In the genomic region with DNA sequence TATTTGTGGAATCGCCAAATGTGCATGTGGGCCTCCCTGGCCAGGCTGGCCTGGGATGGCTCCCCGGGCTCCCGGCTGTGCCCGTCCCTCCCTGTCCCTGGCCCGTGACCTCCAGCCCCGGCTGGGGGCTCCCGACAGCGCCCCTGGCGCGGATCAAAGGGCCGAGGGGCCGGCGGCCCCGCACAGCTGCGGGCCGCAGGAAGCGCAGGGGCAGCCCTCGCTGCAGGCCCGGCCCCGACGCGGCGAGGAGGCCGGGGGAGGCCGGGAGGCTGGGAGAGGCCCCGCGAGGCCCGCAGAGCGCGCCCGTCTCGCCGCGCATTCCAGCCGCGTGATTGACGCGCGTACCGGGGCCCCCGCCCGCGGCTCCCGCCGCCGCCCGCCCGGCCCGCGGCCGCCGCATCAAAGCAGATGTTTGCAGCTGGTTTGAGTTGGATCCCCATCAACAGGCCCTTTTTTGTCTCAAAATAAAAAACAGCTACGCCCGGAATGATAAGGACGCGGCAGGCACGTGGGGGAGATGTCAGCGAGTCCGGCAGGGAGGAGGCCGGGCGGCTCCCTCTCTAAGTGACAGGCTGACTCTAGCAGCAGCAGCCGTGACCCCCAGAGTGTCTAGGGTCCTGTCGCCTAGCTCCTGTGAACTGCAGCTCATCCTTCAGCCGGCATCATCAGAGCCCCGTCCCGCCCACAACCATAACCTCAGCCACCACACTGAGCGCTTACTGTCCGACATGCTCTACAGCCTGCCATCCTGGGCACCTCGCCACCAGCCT, we compare ENCODE assay signal across 12 cellular contexts.
DNase-seq lines count a peak whose midpoint lies in the region; ATAC-seq and TF ChIP-seq lines count a peak whose summit lies in the region.
"Had no signal": no experiment of that assay in that cellular context is flagged by ENCODE, and none has a peak within 500 bp of the region (broad histone marks: within the 10 kb centered on the region; RNA-seq: fewer than 3 reads in every experiment).

No MANE protein-coding gene starts in this region.

- peaks cover 80% of the 10 kb centered on the region for H3K27me3 Mint-ChIP-seq in GM23338 (ENCODE audit: insufficient read depth, low read depth, poor library complexity)
- peaks cover 76% of the 10 kb centered on the region for H3K27me3 Mint-ChIP-seq in activated naive CD8-positive, alpha-beta T cell treated with anti-CD3 and anti-CD28 coated beads, Interleukin-2, amount 10 ng/mL, durations not matched to agents 7 days and 5 days

- TF ChIP-seq CTCF in GM23338 (conservative IDR thresholded peaks at IDR 0.05; ENCODE audit: low read depth in 2 of 2), result no peak
- no peak for TF ChIP-seq CTCF in GM13976 (IDR thresholded peaks at IDR 0.05; ENCODE audit: borderline replicate concordance, control extremely low read depth, extremely low read depth, insufficient read depth, missing control alignments)

- 0 out of 2 replicates have a peak, but pooled peaks cover 3% of the 10 kb centered on the region for H3F3A ChIP-seq in GM23338 (replicated peaks; ENCODE audit: low read depth)

- no peaks in the 10 kb centered on the region for H3K9me2 ChIP-seq in GM23338 (ENCODE audit: insufficient read depth)

- no peaks in the 10 kb centered on the region for H3K9me3 Mint-ChIP-seq in GM23338
- H3K9me3 Mint-ChIP-seq in activated naive CD8-positive, alpha-beta T cell treated with anti-CD3 and anti-CD28 coated beads, Interleukin-2, amount 10 ng/mL, durations not matched to agents 7 days and 5 days, result no peaks in the 10 kb centered on the region
- H3K9me3 Mint-ChIP-seq: activated B cell treated with CpG ODN at 0.5 μM for 24 hours had no signal

- H3K36me3 ChIP-seq in GM23338 (ENCODE audit: insufficient read depth), result no peaks in the 10 kb centered on the region

- H3K79me2 ChIP-seq in GM23338 (replicated peaks; ENCODE audit: insufficient read depth), result no peaks in the 10 kb centered on the region

- peak overlapping the region; percentile 34; the same call in 2 of the 3 replicates for H3K4me3 Mint-ChIP-seq in GM23338
- H3K4me3 Mint-ChIP-seq in activated naive CD8-positive, alpha-beta T cell treated with anti-CD3 and anti-CD28 coated beads, Interleukin-2, amount 10 ng/mL, durations not matched to agents 7 days and 5 days, result peak overlapping the region; percentile 3

- H4K20me1 ChIP-seq in GM23338 (replicated peaks; ENCODE audit: insufficient read depth), result no peaks in the 10 kb centered on the region; the same call in 1 of the 2 replicates

- H2AFZ ChIP-seq in GM23338, result no peak overlapping the region; the same call in 1 of the 2 replicates

- H3K4me2 ChIP-seq in GM23338, result peak overlapping the region; percentile 77

- peak; percentile 33 for ATAC-seq in GM23338
- ATAC-seq in activated naive CD8-positive, alpha-beta T cell treated with anti-CD3 and anti-CD28 coated beads, Interleukin-2, amount 10 ng/mL, durations not matched to agents 7 days and 5 days (ENCODE audit: low read depth), result no peak
- ATAC-seq in left ventricle myocardium superior, result peak; percentile 65
- ATAC-seq: sciatic nerve had no signal

- POLR2A ChIA-PET in activated naive CD8-positive, alpha-beta T cell treated with anti-CD3 and anti-CD28 coated beads, Interleukin-2, amount 10 ng/mL, durations not matched to agents 7 days and 5 days (lab: Charles Lee), result no interaction called here

- in situ Hi-C loops in GM13976 (cut with MboI; ENCODE audit: low sequenced_read_pairs, unreplicated experiment), result no loop called here

- H3K27ac Mint-ChIP-seq in GM23338, result no peak overlapping the region
- no peak overlapping the region for H3K27ac Mint-ChIP-seq in activated naive CD8-positive, alpha-beta T cell treated with anti-CD3 and anti-CD28 coated beads, Interleukin-2, amount 10 ng/mL, durations not matched to agents 7 days and 5 days
- H3K27ac Mint-ChIP-seq: activated B cell treated with CpG ODN at 0.5 μM for 24 hours had no signal

- peaks cover 14% of the 10 kb centered on the region for H3K4me1 ChIP-seq in GM23338 (ENCODE audit: insufficient read depth)

- H3K4me3 ChIP-seq in GM23338, result peak overlapping the region; percentile 50

- no peaks in the 10 kb centered on the region; the same call in 2 of the 3 replicates for H3K36me3 Mint-ChIP-seq in GM23338 (ENCODE audit: low read depth)
- H3K36me3 Mint-ChIP-seq in activated naive CD8-positive, alpha-beta T cell treated with anti-CD3 and anti-CD28 coated beads, Interleukin-2, amount 10 ng/mL, durations not matched to agents 7 days and 5 days, result no peaks in the 10 kb centered on the region

- H3K4me1 Mint-ChIP-seq in GM23338, result peaks cover 26% of the 10 kb centered on the region
- H3K4me1 Mint-ChIP-seq in activated naive CD8-positive, alpha-beta T cell treated with anti-CD3 and anti-CD28 coated beads, Interleukin-2, amount 10 ng/mL, durations not matched to agents 7 days and 5 days, result peaks cover 2% of the 10 kb centered on the region

- intact Hi-C loops in left ventricle myocardium superior (cut with micrococcal nuclease), result no loop called here

- no peak overlapping the region for H3K27ac ChIP-seq in GM23338 (ENCODE audit: low read depth)

- peaks cover 88% of the 10 kb centered on the region for H3K27me3 ChIP-seq in GM23338 (ENCODE audit: insufficient read depth)

- DNase-seq in GM23338 (ENCODE audit: low spot score) (peak; percentile 40), left ventricle myocardium superior (peak; percentile 72), retina (peak; percentile 50), NCI-H2081 treated with DMSO at 0.1 percent for 48 hours (lab: John Stamatoyannopoulos, UW) (no peak), NCI-H82 (lab: John Stamatoyannopoulos, UW) (no peak), GM13976 (ENCODE audit: low spot score) (no peak)
- DNase-seq in activated naive CD8-positive, alpha-beta T cell treated with anti-CD3 and anti-CD28 coated beads, Interleukin-2, amount 10 ng/mL, durations not matched to agents 7 days and 5 days, result no peak
- no peak for DNase-seq in activated T-cell treated with anti-CD3 and anti-CD28 coated beads, Interleukin-2, amount 50 U/mL, for 1 hour
- DNase-seq: activated B cell treated with CpG ODN at 0.5 μM for 24 hours, islet precursor cell, SW 1271 had no signal

TF ChIP-seq in GM23338, 12 proteins besides CTCF, POLR2A, EP300 and RAD21:
- TF ChIP-seq, protein P1, sequence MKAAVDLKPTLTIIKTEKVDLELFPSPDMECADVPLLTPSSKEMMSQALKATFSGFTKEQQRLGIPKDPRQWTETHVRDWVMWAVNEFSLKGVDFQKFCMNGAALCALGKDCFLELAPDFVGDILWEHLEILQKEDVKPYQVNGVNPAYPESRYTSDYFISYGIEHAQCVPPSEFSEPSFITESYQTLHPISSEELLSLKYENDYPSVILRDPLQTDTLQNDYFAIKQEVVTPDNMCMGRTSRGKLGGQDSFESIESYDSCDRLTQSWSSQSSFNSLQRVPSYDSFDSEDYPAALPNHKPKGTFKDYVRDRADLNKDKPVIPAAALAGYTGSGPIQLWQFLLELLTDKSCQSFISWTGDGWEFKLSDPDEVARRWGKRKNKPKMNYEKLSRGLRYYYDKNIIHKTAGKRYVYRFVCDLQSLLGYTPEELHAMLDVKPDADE (IDR thresholded peaks at IDR 0.05), result no peak
- TF ChIP-seq NANOG (IDR thresholded peaks at IDR 0.05; ENCODE audit: borderline replicate concordance), result no peak
- TF ChIP-seq EZH2 (IDR thresholded peaks at IDR 0.05; ENCODE audit: low read depth, unreplicated experiment), result peak; percentile 63
- TF ChIP-seq EZH2phosphoT487 (IDR thresholded peaks at IDR 0.05; ENCODE audit: unreplicated experiment), result no peak
- TF ChIP-seq, protein P2, sequence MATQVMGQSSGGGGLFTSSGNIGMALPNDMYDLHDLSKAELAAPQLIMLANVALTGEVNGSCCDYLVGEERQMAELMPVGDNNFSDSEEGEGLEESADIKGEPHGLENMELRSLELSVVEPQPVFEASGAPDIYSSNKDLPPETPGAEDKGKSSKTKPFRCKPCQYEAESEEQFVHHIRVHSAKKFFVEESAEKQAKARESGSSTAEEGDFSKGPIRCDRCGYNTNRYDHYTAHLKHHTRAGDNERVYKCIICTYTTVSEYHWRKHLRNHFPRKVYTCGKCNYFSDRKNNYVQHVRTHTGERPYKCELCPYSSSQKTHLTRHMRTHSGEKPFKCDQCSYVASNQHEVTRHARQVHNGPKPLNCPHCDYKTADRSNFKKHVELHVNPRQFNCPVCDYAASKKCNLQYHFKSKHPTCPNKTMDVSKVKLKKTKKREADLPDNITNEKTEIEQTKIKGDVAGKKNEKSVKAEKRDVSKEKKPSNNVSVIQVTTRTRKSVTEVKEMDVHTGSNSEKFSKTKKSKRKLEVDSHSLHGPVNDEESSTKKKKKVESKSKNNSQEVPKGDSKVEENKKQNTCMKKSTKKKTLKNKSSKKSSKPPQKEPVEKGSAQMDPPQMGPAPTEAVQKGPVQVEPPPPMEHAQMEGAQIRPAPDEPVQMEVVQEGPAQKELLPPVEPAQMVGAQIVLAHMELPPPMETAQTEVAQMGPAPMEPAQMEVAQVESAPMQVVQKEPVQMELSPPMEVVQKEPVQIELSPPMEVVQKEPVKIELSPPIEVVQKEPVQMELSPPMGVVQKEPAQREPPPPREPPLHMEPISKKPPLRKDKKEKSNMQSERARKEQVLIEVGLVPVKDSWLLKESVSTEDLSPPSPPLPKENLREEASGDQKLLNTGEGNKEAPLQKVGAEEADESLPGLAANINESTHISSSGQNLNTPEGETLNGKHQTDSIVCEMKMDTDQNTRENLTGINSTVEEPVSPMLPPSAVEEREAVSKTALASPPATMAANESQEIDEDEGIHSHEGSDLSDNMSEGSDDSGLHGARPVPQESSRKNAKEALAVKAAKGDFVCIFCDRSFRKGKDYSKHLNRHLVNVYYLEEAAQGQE (IDR thresholded peaks at IDR 0.05; ENCODE audit: unreplicated experiment), result no peak

Comparison
In these comparisons a context has a peak if more than half of its experiments do, and no peak if none do; other contexts are left out.
1. DNase-seq: peak in GM23338 (single experiment), left ventricle myocardium superior (single experiment) and retina (single experiment); none in activated naive CD8-positive, alpha-beta T cell treated with anti-CD3 and anti-CD28 coated beads, Interleukin-2, amount 10 ng/mL, durations not matched to agents 7 days and 5 days (single experiment), NCI-H2081 treated with DMSO at 0.1 percent for 48 hours (single experiment), NCI-H82 (single experiment), GM13976 (single experiment) and activated T-cell treated with anti-CD3 and anti-CD28 coated beads, Interleukin-2, amount 50 U/mL, for 1 hour (single experiment).